Comparison of ENCODE assay signal across 21 cellular contexts in genomic region chr13:72677431-72677830, GRCh38. TPM values are rescaled to one million over a fixed set of nuclear protein-coding genes. Genes with fewer than 3 reads are reported as not detected.
"Had no signal": no experiment of that assay in that cellular context is flagged by ENCODE, and none has a peak within 500 bp of the region (broad histone marks: within the 10 kb centered on the region; RNA-seq: fewer than 3 reads in every experiment).

No MANE protein-coding gene starts in this region.

- H3K27me3 Mint-ChIP-seq: stimulated activated naive CD8-positive, alpha-beta T cell treated with anti-CD3 and anti-CD28 coated beads, Interleukin-15, amount 100 ng/mL, for 72 hours had no signal

- H3K4me3 ChIP-seq: ascending aorta, colonic mucosa, esophagus squamous epithelium, gastrocnemius medialis, right lobe of liver, skin epidermis, tibial artery had no signal

- H3K36me3 Mint-ChIP-seq: activated naive CD4-positive, alpha-beta T cell treated with anti-CD3 and anti-CD28 coated beads, Interleukin-2, amount 50 U/mL, for 72 hours; memory B cell; stimulated activated effector memory CD8-positive, alpha-beta T cell treated with anti-CD3 and anti-CD28 coated beads, Interleukin-12 subunit alpha, Interleukin-12 subunit beta, amount 100 ng/mL, for 72 hours had no signal

- ATAC-seq: activated CD8-positive, alpha-beta T cell treated with anti-CD3 and anti-CD28 coated beads, Interleukin-2, amount 10 ng/mL, durations not matched to agents 7 days and 5 days; activated naive CD4-positive, alpha-beta T cell treated with anti-CD3 and anti-CD28 coated beads, Interleukin-2, amount 50 U/mL, for 72 hours; gastrocnemius medialis; right lobe of liver; stimulated activated effector memory CD8-positive, alpha-beta T cell treated with anti-CD3 and anti-CD28 coated beads, Interleukin-12 subunit alpha, Interleukin-12 subunit beta, amount 100 ng/mL, for 72 hours; stimulated activated naive CD8-positive, alpha-beta T cell treated with anti-CD3 and anti-CD28 coated beads, Interleukin-15, amount 100 ng/mL, for 72 hours had no signal

- H3K9me3 ChIP-seq: ascending aorta, colonic mucosa, esophagus squamous epithelium, gastrocnemius medialis, right lobe of liver, tibial artery had no signal

- H3K27me3 ChIP-seq: ascending aorta, colonic mucosa, esophagus squamous epithelium, gastrocnemius medialis, right lobe of liver, tibial artery had no signal

- H3K27ac Mint-ChIP-seq: activated CD8-positive, alpha-beta T cell treated with anti-CD3 and anti-CD28 coated beads, Interleukin-2, amount 10 ng/mL, durations not matched to agents 7 days and 5 days; activated naive CD4-positive, alpha-beta T cell treated with anti-CD3 and anti-CD28 coated beads, Interleukin-2, amount 50 U/mL, for 72 hours; memory B cell; stimulated activated effector memory CD8-positive, alpha-beta T cell treated with anti-CD3 and anti-CD28 coated beads, Interleukin-12 subunit alpha, Interleukin-12 subunit beta, amount 100 ng/mL, for 72 hours; stimulated activated naive CD8-positive, alpha-beta T cell treated with anti-CD3 and anti-CD28 coated beads, Interleukin-15, amount 100 ng/mL, for 72 hours had no signal

- H3K36me3 ChIP-seq: ascending aorta, colonic mucosa, esophagus squamous epithelium, gastrocnemius medialis, right lobe of liver, tibial artery, WERI-Rb-1 had no signal

- H3K9me3 Mint-ChIP-seq: central memory CD8-positive, alpha-beta T cell; memory B cell; neural crest cell; stimulated activated effector memory CD8-positive, alpha-beta T cell treated with anti-CD3 and anti-CD28 coated beads, Interleukin-12 subunit alpha, Interleukin-12 subunit beta, amount 100 ng/mL, for 72 hours; stimulated activated naive CD8-positive, alpha-beta T cell treated with anti-CD3 and anti-CD28 coated beads, Interleukin-15, amount 100 ng/mL, for 72 hours had no signal

- H3K4me1 ChIP-seq: ascending aorta, colonic mucosa, esophagus squamous epithelium, gastrocnemius medialis, right lobe of liver, tibial artery had no signal

- H3K4me1 Mint-ChIP-seq: central memory CD8-positive, alpha-beta T cell; memory B cell; stimulated activated effector memory CD8-positive, alpha-beta T cell treated with anti-CD3 and anti-CD28 coated beads, Interleukin-12 subunit alpha, Interleukin-12 subunit beta, amount 100 ng/mL, for 72 hours; stimulated activated naive CD8-positive, alpha-beta T cell treated with anti-CD3 and anti-CD28 coated beads, Interleukin-15, amount 100 ng/mL, for 72 hours had no signal

- H3K27ac ChIP-seq: ascending aorta, colonic mucosa, esophagus squamous epithelium, gastrocnemius medialis, right lobe of liver, skin epidermis, tibial artery, WERI-Rb-1 had no signal

- DNase-seq: activated CD4-positive, alpha-beta T cell treated with anti-CD3 and anti-CD28 coated beads for 1 hour; activated CD4-positive, alpha-beta T cell treated with anti-CD3 and anti-CD28 coated beads, Interleukin-2, amount 50 U/mL, for 1 hour; activated CD8-positive, alpha-beta T cell treated with anti-CD3 and anti-CD28 coated beads, Interleukin-2, amount 10 ng/mL, durations not matched to agents 7 days and 5 days; activated gamma-delta T cell treated with Interleukin-2 at 50 U/mL for 16 hours; colonic mucosa; esophagus squamous epithelium; gastrocnemius medialis; hippocampal formation; occipital lobe; right lobe of liver; stimulated activated CD4-positive, alpha-beta T cell treated with anti-CD3 and anti-CD28 coated beads, Interleukin-2, amount 100 ng/mL, for 24 hours; stimulated activated naive CD8-positive, alpha-beta T cell treated with anti-CD3 and anti-CD28 coated beads, Interleukin-15, amount 100 ng/mL, for 72 hours; tibial artery; WERI-Rb-1 had no signal

- H3K4me3 Mint-ChIP-seq: activated CD8-positive, alpha-beta T cell treated with anti-CD3 and anti-CD28 coated beads, Interleukin-2, amount 10 ng/mL, durations not matched to agents 7 days and 5 days; central memory CD8-positive, alpha-beta T cell; memory B cell; neural crest cell; stimulated activated effector memory CD8-positive, alpha-beta T cell treated with anti-CD3 and anti-CD28 coated beads, Interleukin-12 subunit alpha, Interleukin-12 subunit beta, amount 100 ng/mL, for 72 hours; stimulated activated naive CD8-positive, alpha-beta T cell treated with anti-CD3 and anti-CD28 coated beads, Interleukin-15, amount 100 ng/mL, for 72 hours had no signal

RNA-seq across cellular contexts. Expression of gene BORA, which starts 50.3 kb away (rescaled TPM):
- total RNA-seq: ascending aorta had no signal
